ENCODE assay signal across 8 cellular contexts in the genomic region with DNA sequence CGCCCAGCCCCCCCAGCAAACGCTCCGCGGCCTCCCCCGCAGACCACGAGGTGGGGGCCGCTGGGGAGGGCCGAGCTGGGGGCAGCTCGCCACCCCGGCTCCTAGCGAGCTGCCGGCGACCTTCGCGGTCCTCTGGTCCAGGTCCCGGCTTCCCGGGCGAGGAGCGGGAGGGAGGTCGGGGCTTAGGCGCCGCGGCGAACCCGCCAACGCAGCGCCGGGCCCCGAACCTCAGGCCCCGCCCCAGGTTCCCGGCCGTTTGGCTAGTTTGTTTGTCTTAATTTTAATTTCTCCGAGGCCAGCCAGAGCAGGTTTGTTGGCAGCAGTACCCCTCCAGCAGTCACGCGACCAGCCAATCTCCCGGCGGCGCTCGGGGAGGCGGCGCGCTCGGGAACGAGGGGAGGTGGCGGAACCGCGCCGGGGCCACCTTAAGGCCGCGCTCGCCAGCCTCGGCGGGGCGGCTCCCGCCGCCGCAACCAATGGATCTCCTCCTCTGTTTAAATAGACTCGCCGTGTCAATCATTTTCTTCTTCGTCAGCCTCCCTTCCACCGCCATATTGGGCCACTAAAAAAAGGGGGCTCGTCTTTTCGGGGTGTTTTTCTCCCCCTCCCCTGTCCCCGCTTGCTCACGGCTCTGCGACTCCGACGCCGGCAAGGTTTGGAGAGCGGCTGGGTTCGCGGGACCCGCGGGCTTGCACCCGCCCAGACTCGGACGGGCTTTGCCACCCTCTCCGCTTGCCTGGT. TPM values are rescaled to one million over a fixed set of nuclear protein-coding genes. Genes with fewer than 3 reads are reported as not detected.
DNase-seq lines count a peak whose midpoint lies in the region; ATAC-seq and TF ChIP-seq lines count a peak whose summit lies in the region.

A gene (plus strand): TSS at position 524 of the 741 bp plus-strand sequence. CDS start 472 bp downstream, outside the sequence.

- DNase-seq in A172 (ENCODE audit: low spot score) (peak; percentile 75), NCI-H226 (peak; percentile 93), WTC11 (ENCODE audit: low spot score) (peak; percentile 80), mammary epithelial cell (peak; percentile 97), iPS-NIHi11 (ENCODE audit: low spot score) (peak; percentile 92)

- no peaks in the 10 kb centered on the region for H3K9me3 ChIP-seq in mammary epithelial cell (replicated peaks; ENCODE audit: insufficient read depth, low read length)

- ATAC-seq in GM18868 (IDR thresholded peaks at IDR 0.05; ENCODE audit: unreplicated experiment): peak; percentile 47
- ATAC-seq in HG03135 (IDR thresholded peaks at IDR 0.05; ENCODE audit: unreplicated experiment): peak; percentile 38
- peak; percentile 77 for ATAC-seq in WTC11

- H3K36me3 Mint-ChIP-seq in WTC11: peaks cover 33% of the 10 kb centered on the region

- H3K27ac ChIP-seq in mammary epithelial cell (ENCODE audit: insufficient read depth, low read depth, low read length) (peak within 1 kb of the TSS; percentile 90), skin epidermis (peak within 1 kb of the TSS; percentile 92 to 100 (median 99))

- H3K36me3 ChIP-seq in mammary epithelial cell (ENCODE audit: insufficient read depth, low read length): peaks cover 3% of the 10 kb centered on the region

- no TSS peak for BruUV-seq in mammary epithelial cell (replicated peaks; lab: Mats Ljungman, UMichigan)

- POLR2A ChIA-PET in WTC11 (lab: Charles Lee): interaction anchor here (1.8 to 3.5 kb wide), 2 partner anchors 9 to 367 kb away, joined by 5 to 31 read pairs; a partner anchor contains a TSS

- no peaks in the 10 kb centered on the region for H3K27me3 ChIP-seq in mammary epithelial cell (ENCODE audit: insufficient read depth, low read length)

- peaks cover 49% of the 10 kb centered on the region for H3K79me2 ChIP-seq in mammary epithelial cell (ENCODE audit: insufficient read depth, low read length)

- CTCF ChIA-PET in WTC11 (lab: Charles Lee) (interaction anchor here (0.9 to 4.2 kb wide), 3 partner anchors 9 to 340 kb away, joined by 3 to 46 read pairs (median 4); no protein-coding TSS in a partner anchor), mammary epithelial cell (lab: Charles Lee; ENCODE audit: low non-redundant PET) (interaction anchor here (0.8 kb wide), 1 partner anchor 360 kb away, joined by 3 read pairs; a partner anchor contains a TSS)

- 1% methylated on average over 31 of the region's 78 CpGs for WGBS in mammary epithelial cell (ENCODE audit: low coverage, missing lambda C conversion rate)

- peaks cover 54% of the 10 kb centered on the region for H3K4me1 ChIP-seq in mammary epithelial cell (ENCODE audit: insufficient read depth, low read length)

- dilution Hi-C loops in mammary epithelial cell (cut with HindIII; ENCODE audit: low sequenced_read_pairs): no loop called here

- peak within 1 kb of the TSS; percentile 81 for H2AFZ ChIP-seq in mammary epithelial cell (ENCODE audit: low read depth, low read length)

- H3K4me1 Mint-ChIP-seq in WTC11: peaks cover 58% of the 10 kb centered on the region

- TF ChIP-seq CTCF in WTC11 (IDR thresholded peaks at IDR 0.05) (no peak), mammary epithelial cell (conservative IDR thresholded peaks at IDR 0.05 in 1 of 2, IDR thresholded peaks at IDR 0.05 in 1 of 2; ENCODE audit: extremely low read depth in 1 of 2, insufficient read depth in 1 of 2, low read depth in 1 of 2, low read length in 2 of 2) (no peak)

- in situ Hi-C loops in mammary epithelial cell (cut with MboI; ENCODE audit: low sequenced_read_pairs in 2 of 2): loop anchor here in 1 of 2 donors (10.0 to 25.0 kb wide), 2 partner anchors 352 to 1155 kb away; no protein-coding TSS in a partner anchor

- intact Hi-C loops in mammary epithelial cell (cut with micrococcal nuclease): loop anchor here (1.0 kb wide), 1 partner anchor 8 kb away; no protein-coding TSS in a partner anchor

- no peaks in the 10 kb centered on the region for H3K9me3 Mint-ChIP-seq in WTC11

- H3K4me3 Mint-ChIP-seq in WTC11: peak within 1 kb of the TSS; percentile 98

- H4K20me1 ChIP-seq in mammary epithelial cell (ENCODE audit: insufficient read depth, low read length): no peaks in the 10 kb centered on the region

- H3K4me3 ChIP-seq in mammary epithelial cell (replicated peaks in 1 of 3; ENCODE audit: insufficient read depth in 1 of 3, low read depth in 2 of 3, low read length in 3 of 3) (peak within 1 kb of the TSS; percentile 92 to 95 (median 95)), skin epidermis (peak within 1 kb of the TSS; percentile 70 to 94 (median 81))

- H3K27me3 Mint-ChIP-seq in WTC11 (ENCODE audit: low read depth): peaks cover 13% of the 10 kb centered on the region; the same call in 1 of the 2 replicates

- peak within 1 kb of the TSS; percentile 97 for H3K9ac ChIP-seq in mammary epithelial cell (ENCODE audit: insufficient read depth, low read length)

- H3K27ac Mint-ChIP-seq in WTC11: peak within 1 kb of the TSS; percentile 75

- H3K4me2 ChIP-seq in mammary epithelial cell (ENCODE audit: insufficient read depth, low read depth, low read length): peak within 1 kb of the TSS; percentile 93

TF ChIP-seq in WTC11, 78 proteins besides CTCF, POLR2A, EP300 and RAD21 (continues in another document):
- TF ChIP-seq, protein P1, sequence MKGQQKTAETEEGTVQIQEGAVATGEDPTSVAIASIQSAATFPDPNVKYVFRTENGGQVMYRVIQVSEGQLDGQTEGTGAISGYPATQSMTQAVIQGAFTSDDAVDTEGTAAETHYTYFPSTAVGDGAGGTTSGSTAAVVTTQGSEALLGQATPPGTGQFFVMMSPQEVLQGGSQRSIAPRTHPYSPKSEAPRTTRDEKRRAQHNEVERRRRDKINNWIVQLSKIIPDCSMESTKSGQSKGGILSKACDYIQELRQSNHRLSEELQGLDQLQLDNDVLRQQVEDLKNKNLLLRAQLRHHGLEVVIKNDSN (CRISPR knock-in tag; IDR thresholded peaks at IDR 0.05): peak; percentile 62; the same call in 1 of the 2 replicates
- TF ChIP-seq, protein P2, sequence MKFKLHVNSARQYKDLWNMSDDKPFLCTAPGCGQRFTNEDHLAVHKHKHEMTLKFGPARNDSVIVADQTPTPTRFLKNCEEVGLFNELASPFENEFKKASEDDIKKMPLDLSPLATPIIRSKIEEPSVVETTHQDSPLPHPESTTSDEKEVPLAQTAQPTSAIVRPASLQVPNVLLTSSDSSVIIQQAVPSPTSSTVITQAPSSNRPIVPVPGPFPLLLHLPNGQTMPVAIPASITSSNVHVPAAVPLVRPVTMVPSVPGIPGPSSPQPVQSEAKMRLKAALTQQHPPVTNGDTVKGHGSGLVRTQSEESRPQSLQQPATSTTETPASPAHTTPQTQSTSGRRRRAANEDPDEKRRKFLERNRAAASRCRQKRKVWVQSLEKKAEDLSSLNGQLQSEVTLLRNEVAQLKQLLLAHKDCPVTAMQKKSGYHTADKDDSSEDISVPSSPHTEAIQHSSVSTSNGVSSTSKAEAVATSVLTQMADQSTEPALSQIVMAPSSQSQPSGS (CRISPR knock-in tag; IDR thresholded peaks at IDR 0.05; ENCODE audit: borderline replicate concordance, low read depth): no peak
- TF ChIP-seq, protein P3, sequence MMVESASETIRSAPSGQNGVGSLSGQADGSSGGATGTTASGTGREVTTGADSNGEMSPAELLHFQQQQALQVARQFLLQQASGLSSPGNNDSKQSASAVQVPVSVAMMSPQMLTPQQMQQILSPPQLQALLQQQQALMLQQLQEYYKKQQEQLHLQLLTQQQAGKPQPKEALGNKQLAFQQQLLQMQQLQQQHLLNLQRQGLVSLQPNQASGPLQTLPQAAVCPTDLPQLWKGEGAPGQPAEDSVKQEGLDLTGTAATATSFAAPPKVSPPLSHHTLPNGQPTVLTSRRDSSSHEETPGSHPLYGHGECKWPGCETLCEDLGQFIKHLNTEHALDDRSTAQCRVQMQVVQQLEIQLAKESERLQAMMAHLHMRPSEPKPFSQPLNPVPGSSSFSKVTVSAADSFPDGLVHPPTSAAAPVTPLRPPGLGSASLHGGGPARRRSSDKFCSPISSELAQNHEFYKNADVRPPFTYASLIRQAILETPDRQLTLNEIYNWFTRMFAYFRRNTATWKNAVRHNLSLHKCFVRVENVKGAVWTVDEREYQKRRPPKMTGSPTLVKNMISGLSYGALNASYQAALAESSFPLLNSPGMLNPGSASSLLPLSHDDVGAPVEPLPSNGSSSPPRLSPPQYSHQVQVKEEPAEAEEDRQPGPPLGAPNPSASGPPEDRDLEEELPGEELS (CRISPR knock-in tag; IDR thresholded peaks at IDR 0.05): peak; percentile 30; the same call in 1 of the 2 replicates
- TF ChIP-seq, protein P4, sequence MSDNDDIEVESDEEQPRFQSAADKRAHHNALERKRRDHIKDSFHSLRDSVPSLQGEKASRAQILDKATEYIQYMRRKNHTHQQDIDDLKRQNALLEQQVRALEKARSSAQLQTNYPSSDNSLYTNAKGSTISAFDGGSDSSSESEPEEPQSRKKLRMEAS (CRISPR knock-in tag; IDR thresholded peaks at IDR 0.05): peak; percentile 69; the same call in 1 of the 2 replicates
- TF ChIP-seq, protein P5, sequence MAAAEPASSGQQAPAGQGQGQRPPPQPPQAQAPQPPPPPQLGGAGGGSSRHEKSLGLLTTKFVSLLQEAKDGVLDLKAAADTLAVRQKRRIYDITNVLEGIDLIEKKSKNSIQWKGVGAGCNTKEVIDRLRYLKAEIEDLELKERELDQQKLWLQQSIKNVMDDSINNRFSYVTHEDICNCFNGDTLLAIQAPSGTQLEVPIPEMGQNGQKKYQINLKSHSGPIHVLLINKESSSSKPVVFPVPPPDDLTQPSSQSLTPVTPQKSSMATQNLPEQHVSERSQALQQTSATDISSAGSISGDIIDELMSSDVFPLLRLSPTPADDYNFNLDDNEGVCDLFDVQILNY (CRISPR knock-in tag; IDR thresholded peaks at IDR 0.05): peak; percentile 81; the same call in 1 of the 2 replicates
- peak; percentile 36; the same call in 1 of the 2 replicates for TF ChIP-seq GABPB1 (CRISPR knock-in tag; IDR thresholded peaks at IDR 0.05)
- TF ChIP-seq, protein P6, sequence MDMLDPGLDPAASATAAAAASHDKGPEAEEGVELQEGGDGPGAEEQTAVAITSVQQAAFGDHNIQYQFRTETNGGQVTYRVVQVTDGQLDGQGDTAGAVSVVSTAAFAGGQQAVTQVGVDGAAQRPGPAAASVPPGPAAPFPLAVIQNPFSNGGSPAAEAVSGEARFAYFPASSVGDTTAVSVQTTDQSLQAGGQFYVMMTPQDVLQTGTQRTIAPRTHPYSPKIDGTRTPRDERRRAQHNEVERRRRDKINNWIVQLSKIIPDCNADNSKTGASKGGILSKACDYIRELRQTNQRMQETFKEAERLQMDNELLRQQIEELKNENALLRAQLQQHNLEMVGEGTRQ (CRISPR knock-in tag; IDR thresholded peaks at IDR 0.05): peak; percentile 77

RNA-seq across cellular contexts. Expression of the gene that starts here (rescaled TPM):
- 18.1 and 20.0 TPM in 2 replicates for total RNA-seq in A172 (2014; rRNA removed; shearing (Covaris generic))
- total RNA-seq in WTC11 (2021) (34.2 to 38.4 TPM (median 34.8 TPM) in 3 replicates), mammary epithelial cell (10 to 100 TPM; 13.3 to 23.0 TPM)
- 4.7 TPM for polyA plus RNA-seq in mammary epithelial cell
- polyA minus RNA-seq in mammary epithelial cell: 9.5 TPM

Comparison
In these comparisons a context has a peak if more than half of its experiments do, and no peak if none do; other contexts are left out.
1. Peak in every context shown above with its lines: DNase-seq, ATAC-seq, H3K4me3 ChIP-seq and H3K27ac ChIP-seq.